In the genomic region with DNA sequence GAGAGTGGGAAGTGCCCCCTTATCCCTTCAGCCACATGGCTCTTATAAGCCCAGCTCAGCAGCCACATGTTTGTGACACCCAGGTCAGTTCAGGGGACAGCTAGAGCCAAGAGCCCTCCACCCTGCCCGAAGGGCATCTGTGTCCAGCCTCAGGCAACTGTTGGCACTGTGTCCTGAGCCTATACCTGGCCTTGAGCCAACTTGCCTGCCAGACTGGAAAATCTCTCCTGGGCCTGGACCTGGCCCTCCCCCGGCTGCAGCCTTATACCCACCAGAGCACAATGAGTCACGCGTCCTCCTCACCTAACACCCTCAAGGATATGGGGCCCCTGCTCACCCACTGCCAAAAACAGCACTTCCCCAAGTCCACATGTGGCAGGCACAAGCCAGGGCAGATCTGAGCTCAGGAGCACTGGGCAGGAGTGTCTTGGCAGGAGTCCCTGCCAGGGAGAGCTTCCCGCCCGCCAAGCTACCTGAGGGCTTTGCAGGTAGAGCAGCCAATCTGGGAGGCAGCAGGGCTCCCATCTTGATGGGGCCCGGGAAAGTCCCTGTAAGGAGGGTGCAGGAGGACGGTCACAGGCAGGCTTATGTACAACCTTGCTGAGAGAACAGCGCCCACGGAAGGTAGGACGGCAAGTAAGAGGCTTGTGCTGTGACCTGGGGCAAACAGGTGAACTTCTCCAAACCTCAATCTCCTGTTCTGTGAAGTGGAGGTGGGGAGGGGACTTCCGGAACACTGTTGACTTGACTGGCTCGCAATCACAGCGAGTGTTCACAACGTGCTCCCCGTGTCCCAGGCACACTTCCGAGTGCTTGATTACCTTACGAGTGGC, we compare ENCODE assay signal across 8 cellular contexts. TPM values are rescaled to one million over a fixed set of nuclear protein-coding genes. Genes with fewer than 3 reads are reported as not detected.
A peak's percentile ranks its signal among the peaks of the same experiment; 100 is the strongest.
DNase-seq lines count a peak whose midpoint lies in the region; ATAC-seq and TF ChIP-seq lines count a peak whose summit lies in the region.

No MANE protein-coding gene starts in this region.

- no peaks in the 10 kb centered on the region for H4K20me1 ChIP-seq in SK-N-SH (ENCODE audit: insufficient read depth)

- peak; percentile 88 for ATAC-seq in stimulated activated effector memory CD8-positive, alpha-beta T cell treated with anti-CD3 and anti-CD28 coated beads, Interleukin-12 subunit alpha, Interleukin-12 subunit beta, amount 100 ng/mL, for 72 hours
- ATAC-seq in GM19328 (IDR thresholded peaks at IDR 0.05; ENCODE audit: unreplicated experiment) = no peak

- no peaks in the 10 kb centered on the region for H3K27me3 ChIP-seq in SK-N-SH (ENCODE audit: insufficient read depth)
- H3K27me3 ChIP-seq in adipocyte (replicated peaks; ENCODE audit: control insufficient read depth, insufficient read depth, low read length) = no peaks in the 10 kb centered on the region

- DNase-seq in H4 (ENCODE audit: low spot score) = peak; percentile 50
- peak; percentile 61 for DNase-seq in SK-N-SH
- DNase-seq in adipocyte (ENCODE audit: low read depth) = peak; percentile 22
- DNase-seq in left kidney (ENCODE audit: low read depth, low spot score) = peak; percentile 53
- DNase-seq in stimulated activated effector memory CD8-positive, alpha-beta T cell treated with anti-CD3 and anti-CD28 coated beads, Interleukin-12 subunit alpha, Interleukin-12 subunit beta, amount 100 ng/mL, for 72 hours (ENCODE audit: low spot score in 2 of 2) = no peak
- no peak for DNase-seq in head of caudate nucleus
- DNase-seq in SW 1271 (lab: John Stamatoyannopoulos, UW) = no peak

- CTCF ChIA-PET in SK-N-SH (lab: Yijun Ruan, JAX) = interaction anchor here (0.9 to 1.9 kb wide), 3 partner anchors 17 to 460 kb away, joined by 3 to 6 read pairs (median 3); no protein-coding TSS in a partner anchor

- no peaks in the 10 kb centered on the region for H3K9me3 Mint-ChIP-seq in stimulated activated effector memory CD8-positive, alpha-beta T cell treated with anti-CD3 and anti-CD28 coated beads, Interleukin-12 subunit alpha, Interleukin-12 subunit beta, amount 100 ng/mL, for 72 hours

- H3K27ac Mint-ChIP-seq in stimulated activated effector memory CD8-positive, alpha-beta T cell treated with anti-CD3 and anti-CD28 coated beads, Interleukin-12 subunit alpha, Interleukin-12 subunit beta, amount 100 ng/mL, for 72 hours = peak overlapping the region; percentile 74

- WGBS in SK-N-SH (ENCODE audit: low lambda C conversion rate) = 72% methylated on average over 13 of the region's 18 CpGs

- H3K36me3 ChIP-seq in SK-N-SH (replicated peaks in 1 of 2; ENCODE audit: control insufficient read depth in 1 of 2, insufficient read depth in 2 of 2, low read length in 1 of 2) = no peaks in the 10 kb centered on the region
- no peaks in the 10 kb centered on the region for H3K36me3 ChIP-seq in adipocyte (ENCODE audit: control insufficient read depth, insufficient read depth, low read length, severe bottlenecking)

- H3K9me3 ChIP-seq in SK-N-SH (no peaks in the 10 kb centered on the region), adipocyte (ENCODE audit: control insufficient read depth, low read length) (no peaks in the 10 kb centered on the region)

- no peaks in the 10 kb centered on the region for H3K79me2 ChIP-seq in SK-N-SH (ENCODE audit: insufficient read depth)

- H3K4me3 ChIP-seq in SK-N-SH (ENCODE audit: low read depth in 2 of 2, low read length in 1 of 2) (no peak overlapping the region), adipocyte (ENCODE audit: low read length) (no peak overlapping the region)

- H3K4me2 ChIP-seq in SK-N-SH = 0 out of 2 replicates have a peak overlapping the region, but pooled peaks have one; percentile 39

- no peak for TF ChIP-seq RAD21 in SK-N-SH (IDR thresholded peaks at IDR 0.05; ENCODE audit: low read length)

- H3K4me3 Mint-ChIP-seq in stimulated activated effector memory CD8-positive, alpha-beta T cell treated with anti-CD3 and anti-CD28 coated beads, Interleukin-12 subunit alpha, Interleukin-12 subunit beta, amount 100 ng/mL, for 72 hours = peak overlapping the region; percentile 50

- no peak overlapping the region for H3K27ac ChIP-seq in SK-N-SH (ENCODE audit: low read depth in 2 of 2, low read length in 1 of 2)

- POLR2A ChIA-PET in SK-N-SH (lab: Yijun Ruan, JAX) = no interaction called here

- no peak for TF ChIP-seq CTCF in SK-N-SH (IDR thresholded peaks at IDR 0.05)

- no peaks in the 10 kb centered on the region for H3F3A ChIP-seq in SK-N-SH (replicated peaks; ENCODE audit: insufficient read depth)

- H3K4me1 ChIP-seq in SK-N-SH (ENCODE audit: control insufficient read depth in 1 of 2, insufficient read depth in 2 of 2, low read depth in 1 of 2, low read length in 1 of 2) (peaks cover 15 to 21% of the 10 kb centered on the region in 2 experiments; a peak in 3 of 4 replicates), adipocyte (ENCODE audit: control insufficient read depth, insufficient read depth, low read length) (peaks cover 21% of the 10 kb centered on the region)

- H3K9ac ChIP-seq in SK-N-SH (no peak overlapping the region), adipocyte (ENCODE audit: low read length) (peak overlapping the region; percentile 62)

- TF ChIP-seq EP300 in SK-N-SH (IDR thresholded peaks at IDR 0.05; ENCODE audit: borderline replicate concordance in 1 of 2, low read depth in 1 of 2, low read length in 1 of 2) = 0 out of 4 replicates have a peak, but pooled peaks of 1 of the 2 experiments have one; percentile 38

- no peaks in the 10 kb centered on the region for H3K36me3 Mint-ChIP-seq in stimulated activated effector memory CD8-positive, alpha-beta T cell treated with anti-CD3 and anti-CD28 coated beads, Interleukin-12 subunit alpha, Interleukin-12 subunit beta, amount 100 ng/mL, for 72 hours

- intact Hi-C loops in head of caudate nucleus (cut with DNase I) = no loop called here

- H3K4me1 Mint-ChIP-seq in stimulated activated effector memory CD8-positive, alpha-beta T cell treated with anti-CD3 and anti-CD28 coated beads, Interleukin-12 subunit alpha, Interleukin-12 subunit beta, amount 100 ng/mL, for 72 hours = peaks cover 25% of the 10 kb centered on the region

- H3K9me2 ChIP-seq in SK-N-SH = no peaks in the 10 kb centered on the region

- H2AFZ ChIP-seq in SK-N-SH (ENCODE audit: low read depth) = no peak overlapping the region

TF ChIP-seq in SK-N-SH, 30 proteins besides CTCF, POLR2A, EP300 and RAD21 (continues in another document):
- TF ChIP-seq ELF1 (IDR thresholded peaks at IDR 0.05) = no peak
- TF ChIP-seq, protein P1, sequence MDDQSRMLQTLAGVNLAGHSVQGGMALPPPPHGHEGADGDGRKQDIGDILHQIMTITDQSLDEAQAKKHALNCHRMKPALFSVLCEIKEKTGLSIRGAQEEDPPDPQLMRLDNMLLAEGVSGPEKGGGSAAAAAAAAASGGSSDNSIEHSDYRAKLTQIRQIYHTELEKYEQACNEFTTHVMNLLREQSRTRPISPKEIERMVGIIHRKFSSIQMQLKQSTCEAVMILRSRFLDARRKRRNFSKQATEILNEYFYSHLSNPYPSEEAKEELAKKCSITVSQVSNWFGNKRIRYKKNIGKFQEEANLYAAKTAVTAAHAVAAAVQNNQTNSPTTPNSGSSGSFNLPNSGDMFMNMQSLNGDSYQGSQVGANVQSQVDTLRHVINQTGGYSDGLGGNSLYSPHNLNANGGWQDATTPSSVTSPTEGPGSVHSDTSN (IDR thresholded peaks at IDR 0.05) = peak; percentile 36; the same call in 1 of the 2 replicates
- TF ChIP-seq TAF1 (IDR thresholded peaks at IDR 0.05; ENCODE audit: borderline replicate concordance, low read depth, low read length) = no peak
- TF ChIP-seq, protein P2, sequence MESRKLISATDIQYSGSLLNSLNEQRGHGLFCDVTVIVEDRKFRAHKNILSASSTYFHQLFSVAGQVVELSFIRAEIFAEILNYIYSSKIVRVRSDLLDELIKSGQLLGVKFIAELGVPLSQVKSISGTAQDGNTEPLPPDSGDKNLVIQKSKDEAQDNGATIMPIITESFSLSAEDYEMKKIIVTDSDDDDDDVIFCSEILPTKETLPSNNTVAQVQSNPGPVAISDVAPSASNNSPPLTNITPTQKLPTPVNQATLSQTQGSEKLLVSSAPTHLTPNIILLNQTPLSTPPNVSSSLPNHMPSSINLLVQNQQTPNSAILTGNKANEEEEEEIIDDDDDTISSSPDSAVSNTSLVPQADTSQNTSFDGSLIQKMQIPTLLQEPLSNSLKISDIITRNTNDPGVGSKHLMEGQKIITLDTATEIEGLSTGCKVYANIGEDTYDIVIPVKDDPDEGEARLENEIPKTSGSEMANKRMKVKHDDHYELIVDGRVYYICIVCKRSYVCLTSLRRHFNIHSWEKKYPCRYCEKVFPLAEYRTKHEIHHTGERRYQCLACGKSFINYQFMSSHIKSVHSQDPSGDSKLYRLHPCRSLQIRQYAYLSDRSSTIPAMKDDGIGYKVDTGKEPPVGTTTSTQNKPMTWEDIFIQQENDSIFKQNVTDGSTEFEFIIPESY (IDR thresholded peaks at IDR 0.05; ENCODE audit: borderline replicate concordance, low read depth) = no peak
- TF ChIP-seq RXRA (IDR thresholded peaks at IDR 0.05; ENCODE audit: borderline replicate concordance, low read depth) = no peak
- TF ChIP-seq FOXJ3 (CRISPR knock-in tag; IDR thresholded peaks at IDR 0.05) = no peak
- TF ChIP-seq POLR2AphosphoS5 (IDR thresholded peaks at IDR 0.05; ENCODE audit: low read depth, low read length) = no peak
- TF ChIP-seq NRF1 (IDR thresholded peaks at IDR 0.05; ENCODE audit: low read depth, low read length) = no peak
- no peak for TF ChIP-seq FOXM1 (IDR thresholded peaks at IDR 0.05; ENCODE audit: low read depth)
- TF ChIP-seq, protein P3, sequence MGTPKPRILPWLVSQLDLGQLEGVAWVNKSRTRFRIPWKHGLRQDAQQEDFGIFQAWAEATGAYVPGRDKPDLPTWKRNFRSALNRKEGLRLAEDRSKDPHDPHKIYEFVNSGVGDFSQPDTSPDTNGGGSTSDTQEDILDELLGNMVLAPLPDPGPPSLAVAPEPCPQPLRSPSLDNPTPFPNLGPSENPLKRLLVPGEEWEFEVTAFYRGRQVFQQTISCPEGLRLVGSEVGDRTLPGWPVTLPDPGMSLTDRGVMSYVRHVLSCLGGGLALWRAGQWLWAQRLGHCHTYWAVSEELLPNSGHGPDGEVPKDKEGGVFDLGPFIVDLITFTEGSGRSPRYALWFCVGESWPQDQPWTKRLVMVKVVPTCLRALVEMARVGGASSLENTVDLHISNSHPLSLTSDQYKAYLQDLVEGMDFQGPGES (IDR thresholded peaks at IDR 0.05; ENCODE audit: low read depth, low read length) = no peak

RNA-seq across cellular contexts. Expression of a gene that starts 19.8 kb away (rescaled TPM):
- 7.9 and 8.9 TPM in 2 replicates for total RNA-seq in H4 (2014; rRNA removed; shearing (Covaris generic))
- polyA plus RNA-seq in SK-N-SH (2012; rRNA removed) = 10.7 and 28.9 TPM in 2 replicates
- 10.2 and 22.9 TPM in 2 replicates for polyA plus RNA-seq in SK-N-SH (2012; cell fraction: cytosol; rRNA removed)
- 112 and 128 TPM in 2 replicates for polyA plus RNA-seq in SK-N-SH (2012; cell fraction: nucleus; rRNA removed)

RNA-seq across cellular contexts. Expression of a gene that starts 19.9 kb away (rescaled TPM):
- total RNA-seq in H4 (2014; rRNA removed; shearing (Covaris generic)) = not detected in 2 replicates
- not detected in 2 replicates for polyA plus RNA-seq in SK-N-SH (2012; rRNA removed)
- not detected in 2 replicates for polyA plus RNA-seq in SK-N-SH (2012; cell fraction: cytosol; rRNA removed)
- not detected in 2 replicates for polyA plus RNA-seq in SK-N-SH (2012; cell fraction: nucleus; rRNA removed)

RNA-seq across cellular contexts. Expression of a gene that starts 44.5 kb away (rescaled TPM):
- not detected in 2 replicates for total RNA-seq in H4 (2014; rRNA removed; shearing (Covaris generic))
- polyA plus RNA-seq in SK-N-SH (2012; rRNA removed) = not detected in 2 replicates
- not detected in 2 replicates for polyA plus RNA-seq in SK-N-SH (2012; cell fraction: cytosol; rRNA removed)
- polyA plus RNA-seq in SK-N-SH (2012; cell fraction: nucleus; rRNA removed) = not detected in 2 replicates

Comparison
In these comparisons a context has a peak if more than half of its experiments do, and no peak if none do; other contexts are left out.
1. DNase-seq: peak in H4 (single experiment), SK-N-SH (single experiment), adipocyte (single experiment) and left kidney (single experiment); none in stimulated activated effector memory CD8-positive, alpha-beta T cell treated with anti-CD3 and anti-CD28 coated beads, Interleukin-12 subunit alpha, Interleukin-12 subunit beta, amount 100 ng/mL, for 72 hours (0 of 2), head of caudate nucleus (0 of 42) and SW 1271 (0 of 2).